ENCODE assay signal across 1 cellular context in genomic region chr5:171395042-171395441, GRCh38.
TF ChIP-seq lines count a peak whose summit lies in the region.

No MANE protein-coding gene starts in this region.

TF ChIP-seq in GM23338, 12 proteins besides CTCF, POLR2A, EP300 and RAD21 (continued from another document):
- no peak for TF ChIP-seq ZNF462 (CRISPR knock-in tag; IDR thresholded peaks at IDR 0.05)
- no peak for TF ChIP-seq EZH2 (IDR thresholded peaks at IDR 0.05; ENCODE audit: low read depth, unreplicated experiment)
- TF ChIP-seq ZNF114 (CRISPR knock-in tag; IDR thresholded peaks at IDR 0.05) = no peak
- no peak for TF ChIP-seq STAT1 (IDR thresholded peaks at IDR 0.05; ENCODE audit: unreplicated experiment)
- TF ChIP-seq JUNB (IDR thresholded peaks at IDR 0.05; ENCODE audit: unreplicated experiment) = no peak
- TF ChIP-seq EZH2phosphoT487 (IDR thresholded peaks at IDR 0.05; ENCODE audit: unreplicated experiment) = no peak
- no peak for TF ChIP-seq NANOG (IDR thresholded peaks at IDR 0.05; ENCODE audit: borderline replicate concordance)
